9 cellular contexts compared by ENCODE assay signal in genomic region chr12:85872497-85873091, GRCh38. TPM values are rescaled to one million over a fixed set of nuclear protein-coding genes. Genes with fewer than 3 reads are reported as not detected.
DNase-seq lines count a peak whose midpoint lies in the region; ATAC-seq, FAIRE-seq and TF ChIP-seq lines count a peak whose summit lies in the region.
"Had no signal": no experiment of that assay in that cellular context is flagged by ENCODE, and none has a peak within 500 bp of the region (broad histone marks: within the 10 kb centered on the region; RNA-seq: fewer than 3 reads in every experiment).

No MANE protein-coding gene starts in this region.

- no peaks in the 10 kb centered on the region for H3K36me3 Mint-ChIP-seq in CD8-positive, alpha-beta T cell

- H3K79me2 ChIP-seq in K562 (ENCODE audit: control insufficient read depth, insufficient read depth, low read length): no peaks in the 10 kb centered on the region

- no TSS peak for BruUV-seq in K562 (replicated peaks; lab: Mats Ljungman, UMichigan)

- no peaks in the 10 kb centered on the region for H3K9me1 ChIP-seq in K562 (ENCODE audit: control insufficient read depth, insufficient read depth, low read length)

- no peak for TF ChIP-seq POLR2A in K562 (conservative IDR thresholded peaks at IDR 0.05)

- H3K9me3 Mint-ChIP-seq in CD8-positive, alpha-beta T cell: no peaks in the 10 kb centered on the region

- no peak overlapping the region for H3K27ac ChIP-seq in CD8-positive, alpha-beta T cell (ENCODE audit: low read depth, low read length)
- H3K27ac ChIP-seq in K562 (ENCODE audit: extremely low read depth, low read depth, low read length) (no peak overlapping the region), liver (ENCODE audit: low read depth in 1 of 2, low read length in 2 of 2) (no peak overlapping the region)
- H3K27ac ChIP-seq: skin epidermis had no signal

- H3K4me2 ChIP-seq in K562 (ENCODE audit: insufficient read depth, low read length): no peak overlapping the region

- H3K36me3 ChIP-seq in CD8-positive, alpha-beta T cell (ENCODE audit: insufficient read depth, low read length): no peaks in the 10 kb centered on the region
- H3K36me3 ChIP-seq in K562 (ENCODE audit: control insufficient read depth, insufficient read depth, low read length) (no peaks in the 10 kb centered on the region), liver (ENCODE audit: control insufficient read depth in 4 of 4, insufficient read depth in 3 of 4, low read depth in 1 of 4, low read length in 3 of 4) (no peaks in the 10 kb centered on the region)

- POLR2A ChIA-PET in CD8-positive, alpha-beta T cell (lab: Charles Lee): no interaction called here
- POLR2A ChIA-PET in K562 (lab: Yijun Ruan, JAX): no interaction called here

- no peak overlapping the region for H2AFZ ChIP-seq in K562 (ENCODE audit: low read depth, low read length)

- H4K20me1 ChIP-seq in K562 (replicated peaks; ENCODE audit: control insufficient read depth, insufficient read depth, low read length): no peaks in the 10 kb centered on the region

- WGBS in K562 (ENCODE audit: insufficient coverage, low coverage, missing lambda C conversion rate): 5% methylated on average over 3 of the region's 3 CpGs
- WGBS in liver: 32% methylated on average over 3 of the region's 3 CpGs

- no peak overlapping the region for H3K4me3 ChIP-seq in CD8-positive, alpha-beta T cell (ENCODE audit: low read depth, low read length)
- H3K4me3 ChIP-seq in K562 (no peak overlapping the region), liver (ENCODE audit: low read depth in 1 of 3, low read length in 3 of 3) (no peak overlapping the region)
- H3K4me3 ChIP-seq: skin epidermis had no signal

- H3K27me3 Mint-ChIP-seq in CD8-positive, alpha-beta T cell (ENCODE audit: low read depth): no peaks in the 10 kb centered on the region

- no peak for ATAC-seq in CD8-positive, alpha-beta T cell
- ATAC-seq in GM18909 (IDR thresholded peaks at IDR 0.05; ENCODE audit: poor library complexity, unreplicated experiment): peak; percentile 73
- peak; percentile 67 for ATAC-seq in HG03139 (IDR thresholded peaks at IDR 0.05; ENCODE audit: unreplicated experiment)
- no peak for ATAC-seq in K562

- H3K9me3 ChIP-seq in CD8-positive, alpha-beta T cell (ENCODE audit: low read length): no peaks in the 10 kb centered on the region
- H3K9me3 ChIP-seq in K562 (replicated peaks; ENCODE audit: control insufficient read depth, insufficient read depth, low read depth, low read length) (no peaks in the 10 kb centered on the region), liver (ENCODE audit: control insufficient read depth in 4 of 4, low read length in 3 of 4) (no peaks in the 10 kb centered on the region)

- peak; percentile 66 for TF ChIP-seq CTCF in CD8-positive, alpha-beta T cell (IDR thresholded peaks at IDR 0.05)
- TF ChIP-seq CTCF in K562 (IDR thresholded peaks at IDR 0.05 in 2 of 3, conservative IDR thresholded peaks at IDR 0.05 in 1 of 3; ENCODE audit: insufficient read depth in 2 of 3, low read depth in 1 of 3, low read length in 3 of 3): peak in 2 of 3 experiments; percentile 50 to 56; a peak in 4 of 6 replicates
- peak; percentile 59 for TF ChIP-seq CTCF in liver (IDR thresholded peaks at IDR 0.05; ENCODE audit: low read depth, low read length, missing input control)

- no peaks in the 10 kb centered on the region for H3K27me3 ChIP-seq in CD8-positive, alpha-beta T cell (ENCODE audit: insufficient read depth, low read length)
- H3K27me3 ChIP-seq in K562 (ENCODE audit: control insufficient read depth in 2 of 2, insufficient read depth in 2 of 2, low read length in 2 of 2) (no peaks in the 10 kb centered on the region), liver (ENCODE audit: control insufficient read depth in 4 of 4, insufficient read depth in 4 of 4, low read length in 3 of 4) (peaks cover 0 to 5% (median 2%) of the 10 kb centered on the region in 4 donors)

- TF ChIP-seq EP300 in K562 (IDR thresholded peaks at IDR 0.05; ENCODE audit: low read length): no peak

- H3K27ac Mint-ChIP-seq in CD8-positive, alpha-beta T cell: no peak overlapping the region

- DNase-seq in CD8-positive, alpha-beta T cell: no peak
- DNase-seq in NCI-H2227 (lab: John Stamatoyannopoulos, UW; ENCODE audit: unreplicated experiment): peak; percentile 76
- peak in 2 of 4 experiments; percentile 2 to 46 for DNase-seq in K562 (ENCODE audit: extremely low read depth in 1 of 4, low spot score in 3 of 4)
- DNase-seq in stimulated activated CD4-positive, alpha-beta T cell treated with anti-CD3 and anti-CD28 coated beads, Interleukin-4, amount 100 ng/mL, for 1 hour: no peak
- no peak for DNase-seq in nucleus accumbens (lab: John Stamatoyannopoulos, UW)

- no peak overlapping the region for H3K4me3 Mint-ChIP-seq in CD8-positive, alpha-beta T cell

- intact Hi-C loops in CD8-positive, alpha-beta T cell (cut with DNase I, micrococcal nuclease): loop anchor here (2.0 to 10.0 kb wide), 3 partner anchors 404 to 998 kb away; no protein-coding TSS in a partner anchor
- intact Hi-C loops in K562 (cut with micrococcal nuclease): loop anchor here (5.0 to 10.0 kb wide), 2 partner anchors 408 to 1000 kb away; no protein-coding TSS in a partner anchor

- H3K4me1 ChIP-seq in CD8-positive, alpha-beta T cell (ENCODE audit: insufficient read depth, low read length): no peaks in the 10 kb centered on the region
- H3K4me1 ChIP-seq in K562 (replicated peaks in 1 of 2; ENCODE audit: control insufficient read depth in 2 of 2, insufficient read depth in 2 of 2, low read length in 2 of 2) (no peaks in the 10 kb centered on the region), liver (ENCODE audit: control insufficient read depth in 4 of 4, insufficient read depth in 4 of 4, low read length in 3 of 4) (no peaks in the 10 kb centered on the region)

- no peaks in the 10 kb centered on the region for H3K4me1 Mint-ChIP-seq in CD8-positive, alpha-beta T cell (ENCODE audit: low read depth)

- in situ Hi-C loops in K562 (cut with MboI): no loop called here

- no peak overlapping the region for H3K9ac ChIP-seq in K562 (ENCODE audit: insufficient read depth in 1 of 2, low read depth in 2 of 2, low read length in 2 of 2)
- no peak overlapping the region for H3K9ac ChIP-seq in liver (ENCODE audit: low read depth in 1 of 2, low read length in 2 of 2)

- peak; percentile 63 for FAIRE-seq in K562 (lab: Jason Lieb, UNC)

- CTCF ChIA-PET in CD8-positive, alpha-beta T cell (lab: Charles Lee): no interaction called here
- CTCF ChIA-PET in K562 (lab: Yijun Ruan, JAX; ENCODE audit: low intra/inter-chr PET ratio): no interaction called here

- TF ChIP-seq RAD21 in K562 (CRISPR knock-in tag; conservative IDR thresholded peaks at IDR 0.05 in 1 of 2, IDR thresholded peaks at IDR 0.05 in 1 of 2) (peak; percentile 21 to 57; a peak in 2 of 4 replicates), liver (IDR thresholded peaks at IDR 0.05) (peak; percentile 76 to 83)

TF ChIP-seq in K562, 482 proteins besides CTCF, POLR2A, EP300 and RAD21 (continues in another document):
- TF ChIP-seq SOX6 (IDR thresholded peaks at IDR 0.05): no peak
- no peak for TF ChIP-seq SPI1 (IDR thresholded peaks at IDR 0.05; ENCODE audit: borderline replicate concordance, low read depth, low read length)
- no peak for TF ChIP-seq ZFP1 (CRISPR knock-in tag; IDR thresholded peaks at IDR 0.05)

TF ChIP-seq in liver, 16 proteins besides CTCF, POLR2A, EP300 and RAD21:
- TF ChIP-seq NR2F2 (IDR thresholded peaks at IDR 0.05) (no peak), GABPA (IDR thresholded peaks at IDR 0.05 in 1 of 2, conservative IDR thresholded peaks at IDR 0.05 in 1 of 2) (no peak), SP1 (IDR thresholded peaks at IDR 0.05) (no peak)

RNA-seq across cellular contexts. Expression of gene NTS, which starts 1.5 kb away (rescaled TPM):
- total RNA-seq in CD8-positive, alpha-beta T cell: not detected
- total RNA-seq in K562 (2011; cell fraction: chromatin; rRNA removed; ENCODE audit: low replicate concordance): not detected in 2 replicates
- total RNA-seq in K562 (2011; cell fraction: nucleolus; rRNA removed): not detected in 2 replicates
- total RNA-seq in K562 (2011; cell fraction: nucleoplasm; rRNA removed): not detected in 2 replicates
- 0.32 TPM in 1 of 2 replicates, not detected in the other for total RNA-seq in K562 (2014; rRNA removed)
- total RNA-seq in K562 (2014; rRNA removed; fragmentation: Illumina TruSeq; extraction: Trizol): 0.18 TPM in 1 of 2 replicates, not detected in the other
- 0.11 and 0.22 TPM in 2 replicates for total RNA-seq in K562 (2015; rRNA removed; fragmentation: Illumina TruSeq; extraction: Trizol)
- not detected in 2 replicates for total RNA-seq in K562 (2021)
- 3.4 and 8.0 TPM in 2 replicates for polyA plus RNA-seq in K562 (2011; rRNA removed)
- polyA plus RNA-seq in K562 (2011; cell fraction: cytosol; rRNA removed): 0.54 and 3.6 TPM in 2 replicates
- polyA plus RNA-seq in K562 (2011; cell fraction: nucleus; rRNA removed): 0.17 and 1.6 TPM in 2 replicates
- polyA plus RNA-seq in K562 (2012): 0.07 and 0.23 TPM in 2 replicates
- polyA plus RNA-seq in K562 (2014; fragmentation: Illumina TruSeq; extraction: Trizol): 0.09 and 0.25 TPM in 2 replicates
- polyA plus RNA-seq in K562 (2014; fragmentation: Nextera tagmentation; extraction: Ambion mirVana): under 1 TPM; 0.17 TPM
- 0.20 TPM in 1 of 2 replicates, not detected in the other for polyA plus RNA-seq in K562 (2014; rRNA removed)
- polyA minus RNA-seq in K562 (2011; rRNA and poly(A)+ RNA removed): 1.2 and 4.8 TPM in 2 replicates
- polyA minus RNA-seq in K562 (2011; cell fraction: cytosol; rRNA and poly(A)+ RNA removed): 0.76 and 2.2 TPM in 2 replicates
- polyA minus RNA-seq in K562 (2011; cell fraction: nucleus; rRNA and poly(A)+ RNA removed): 1.1 TPM in 1 of 2 replicates, not detected in the other
- total RNA-seq in liver: 1 to 10 TPM in 1 of 2 donors, under 1 TPM in 1; 0.08 to 4.2 TPM
- polyA plus RNA-seq in liver: under 1 TPM; 0.09 to 0.25 TPM

RNA-seq across cellular contexts. Expression of gene RASSF9, which starts 36.4 kb away (rescaled TPM):
- total RNA-seq in CD8-positive, alpha-beta T cell: not detected
- not detected in 2 replicates for total RNA-seq in K562 (2011; cell fraction: chromatin; rRNA removed; ENCODE audit: low replicate concordance)
- total RNA-seq in K562 (2011; cell fraction: nucleolus; rRNA removed): not detected in 2 replicates
- not detected in 2 replicates for total RNA-seq in K562 (2011; cell fraction: nucleoplasm; rRNA removed)
- total RNA-seq in K562 (2014; rRNA removed): not detected in 2 replicates
- total RNA-seq in K562 (2014; rRNA removed; fragmentation: Illumina TruSeq; extraction: Trizol): not detected in 2 replicates
- total RNA-seq in K562 (2015; rRNA removed; fragmentation: Illumina TruSeq; extraction: Trizol): not detected in 2 replicates
- total RNA-seq in K562 (2021): not detected in 2 replicates
- polyA plus RNA-seq in K562 (2011; rRNA removed): not detected in 2 replicates
- not detected in 2 replicates for polyA plus RNA-seq in K562 (2011; cell fraction: cytosol; rRNA removed)
- not detected in 2 replicates for polyA plus RNA-seq in K562 (2011; cell fraction: nucleus; rRNA removed)
- polyA plus RNA-seq in K562 (2012): 0.03 TPM in 1 of 2 replicates, not detected in the other
- not detected in 2 replicates for polyA plus RNA-seq in K562 (2014; fragmentation: Illumina TruSeq; extraction: Trizol)
- not detected for polyA plus RNA-seq in K562 (2014; fragmentation: Nextera tagmentation; extraction: Ambion mirVana)
- not detected in 2 replicates for polyA plus RNA-seq in K562 (2014; rRNA removed)
- polyA minus RNA-seq in K562 (2011; rRNA and poly(A)+ RNA removed): not detected in 2 replicates
- polyA minus RNA-seq in K562 (2011; cell fraction: cytosol; rRNA and poly(A)+ RNA removed): not detected in 2 replicates
- polyA minus RNA-seq in K562 (2011; cell fraction: nucleus; rRNA and poly(A)+ RNA removed): not detected in 2 replicates
- 1 to 10 TPM in 1 of 2 donors, under 1 TPM in 1; 0.84 to 1.0 TPM for total RNA-seq in liver
- polyA plus RNA-seq in liver: under 1 TPM; 0.33 to 0.35 TPM

Comparison
In these comparisons a context has a peak if more than half of its experiments do, and no peak if none do; other contexts are left out.
1. ATAC-seq: peak in GM18909 (single experiment) and HG03139 (single experiment); none in CD8-positive, alpha-beta T cell (single experiment) and K562 (single experiment).
2. Peak in every context shown above with its lines, with median percentiles within 50 percentile points of each other: CTCF ChIP-seq.